Comparison of ENCODE assay signal across 35 cellular contexts in the genomic region with DNA sequence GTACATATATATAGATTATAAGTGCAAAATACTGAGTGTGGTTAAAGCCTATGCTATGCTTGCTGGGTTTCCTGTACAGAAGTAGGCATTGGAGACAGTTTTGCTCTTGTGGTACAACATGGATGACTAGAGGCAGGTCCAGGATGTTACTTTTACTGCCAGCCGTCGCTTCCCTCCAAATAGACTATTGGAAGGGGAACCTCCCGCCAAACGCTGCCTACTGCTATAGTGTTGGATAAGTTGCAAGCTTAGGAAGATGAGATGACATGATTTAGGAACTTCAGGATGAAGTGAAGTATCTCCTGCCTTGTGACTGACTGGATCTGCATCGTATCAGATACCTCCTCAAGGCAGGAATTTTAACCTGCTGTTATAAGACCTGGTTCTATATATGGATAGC.
"Had no signal": no experiment of that assay in that cellular context is flagged by ENCODE, and none has a peak within 500 bp of the region (broad histone marks: within the 10 kb centered on the region; RNA-seq: fewer than 3 reads in every experiment).

No MANE protein-coding gene starts in this region.

- H3K27me3 ChIP-seq: brain microvascular endothelial cell, cardiac muscle cell, Peyer's patch had no signal

- ATAC-seq: activated CD8-positive, alpha-beta T cell treated with anti-CD3 and anti-CD28 coated beads for 36 hours; activated naive CD8-positive, alpha-beta T cell treated with anti-CD3 and anti-CD28 coated beads, Interleukin-2, amount 50 U/mL, for 24 hours; activated T-cell treated with anti-CD3 and anti-CD28 coated beads, Interleukin-2, amount 50 U/mL, for 72 hours; PC-3; SK-N-SH treated with all-trans-retinoic acid at 6 μM for 48 hours; T-cell had no signal

- H3K27ac Mint-ChIP-seq: activated CD4-positive, alpha-beta T cell treated with anti-CD3 and anti-CD28 coated beads, Interleukin-2, amount 10 ng/mL, durations not matched to agents 24 days and 14 days; activated CD8-positive, alpha-beta T cell treated with anti-CD3 and anti-CD28 coated beads for 36 hours; activated naive CD8-positive, alpha-beta T cell; activated naive CD8-positive, alpha-beta T cell treated with anti-CD3 and anti-CD28 coated beads, Interleukin-2, amount 50 U/mL, for 24 hours; activated T-cell treated with anti-CD3 and anti-CD28 coated beads, Interleukin-2, amount 50 U/mL, for 72 hours; activated T-helper 2 cell treated with anti-CD3 and anti-CD28 coated beads, Interferon-gamma antibody, Interleukin-2, Interleukin-4, amounts not matched to agents 10 μg/mL and 5 μg/mL and 100 μg/mL, durations not matched to agents 14 hours and 24 hours and 36 hours; T-cell had no signal

- H3K27ac ChIP-seq: brain microvascular endothelial cell, cardiac muscle cell, Peyer's patch had no signal

- H3K4me3 ChIP-seq: cardiac muscle cell, Peyer's patch had no signal

- H3K36me3 ChIP-seq: cardiac muscle cell, Peyer's patch had no signal

- DNase-seq: activated CD4-positive, alpha-beta T cell treated with anti-CD3 and anti-CD28 coated beads, Interleukin-2, amount 10 ng/mL, durations not matched to agents 24 days and 14 days; activated CD4-positive, alpha-beta T cell treated with anti-CD3 and anti-CD28 coated beads, Interleukin-2, amount 50 U/mL, for 4 hours; activated CD8-positive, alpha-beta T cell treated with anti-CD3 and anti-CD28 coated beads for 36 hours; activated gamma-delta T cell; activated naive CD4-positive, alpha-beta T cell treated with Interleukin-2 at 50 U/mL for 16 hours; activated naive CD8-positive, alpha-beta T cell treated with anti-CD3 and anti-CD28 coated beads, Interleukin-2, amount 50 U/mL, for 24 hours; activated T-cell treated with anti-CD3 and anti-CD28 coated beads, Interleukin-2, amount 50 U/mL, for 1 hour; activated T-cell treated with anti-CD3 and anti-CD28 coated beads, Interleukin-2, amount 50 U/mL, for 72 hours; anterior cingulate cortex; brain microvascular endothelial cell; Kasumi-1; KG1; MM.1S; MV-4-11; NCI-H1092; NCI-H146; NCI-H187; NCI-H2029 treated with DMSO at 0.1 percent for 48 hours; NCI-H2107; NCI-H2171; NCI-H510A; NCI-H526; NCI-H748 treated with DMSO at 0.1 percent for 48 hours; NK-92 treated with Interleukin-12 subunit alpha and Interleukin-12 subunit beta, amount 100 ng/mL, for 24 hours; PC-3; Peyer's patch; RPMI8226; SIG-M5; T-cell; T1000 had no signal

- H3K27me3 Mint-ChIP-seq: activated CD4-positive, alpha-beta T cell treated with anti-CD3 and anti-CD28 coated beads, Interleukin-2, amount 10 ng/mL, durations not matched to agents 24 days and 14 days; activated CD8-positive, alpha-beta T cell treated with anti-CD3 and anti-CD28 coated beads for 36 hours; activated naive CD8-positive, alpha-beta T cell; activated naive CD8-positive, alpha-beta T cell treated with anti-CD3 and anti-CD28 coated beads, Interleukin-2, amount 50 U/mL, for 24 hours; central memory CD8-positive, alpha-beta T cell; T-cell had no signal

- H3K4me1 ChIP-seq: Peyer's patch had no signal

- H3K4me3 Mint-ChIP-seq: activated CD4-positive, alpha-beta T cell treated with anti-CD3 and anti-CD28 coated beads, Interleukin-2, amount 10 ng/mL, durations not matched to agents 24 days and 14 days; activated CD8-positive, alpha-beta T cell treated with anti-CD3 and anti-CD28 coated beads for 36 hours; activated naive CD8-positive, alpha-beta T cell; activated naive CD8-positive, alpha-beta T cell treated with anti-CD3 and anti-CD28 coated beads, Interleukin-2, amount 50 U/mL, for 24 hours; activated T-cell treated with anti-CD3 and anti-CD28 coated beads, Interleukin-2, amount 50 U/mL, for 72 hours; central memory CD8-positive, alpha-beta T cell; T-cell had no signal
